8 cellular contexts compared by ENCODE assay signal in genomic region chr18:63365909-63366269, GRCh38. TPM values are rescaled to one million over a fixed set of nuclear protein-coding genes. Genes with fewer than 3 reads are reported as not detected.
DNase-seq lines count a peak whose midpoint lies in the region; ATAC-seq and TF ChIP-seq lines count a peak whose summit lies in the region.

No MANE protein-coding gene starts in this region.

- DNase-seq in A673 (ENCODE audit: low spot score) (peak; percentile 61), GM13977 (ENCODE audit: low spot score) (peak; percentile 35), SJCRH30 (no peak), esophagus squamous epithelium (lab: John Stamatoyannopoulos, UW) (no peak), ovary (peak in 1 of 5 donors; percentile 27), NCI-H2196 (lab: John Stamatoyannopoulos, UW; ENCODE audit: unreplicated experiment) (no peak)

- H3K36me3 ChIP-seq in A673 (ENCODE audit: insufficient read depth, low read length, poor library complexity, severe bottlenecking) (peaks cover 52% of the 10 kb centered on the region), SJCRH30 (no peaks in the 10 kb centered on the region), esophagus squamous epithelium (peaks cover 0 to 21% (median 4%) of the 10 kb centered on the region in 3 donors), ovary (no peaks in the 10 kb centered on the region)

- TF ChIP-seq CTCF in A673 (conservative IDR thresholded peaks at IDR 0.05; ENCODE audit: low read depth, low read length): no peak
- no peak for TF ChIP-seq CTCF in GM13977 (IDR thresholded peaks at IDR 0.05; ENCODE audit: extremely low read depth, insufficient read depth, missing control alignments)
- TF ChIP-seq CTCF in esophagus squamous epithelium (IDR thresholded peaks at IDR 0.05): no peak
- TF ChIP-seq CTCF in ovary (IDR thresholded peaks at IDR 0.05): no peak

- in situ Hi-C loops in GM13977 (cut with MboI; ENCODE audit: low pct_unique_long_range_greater_than_20kb, low sequenced_read_pairs, unreplicated experiment): no loop called here

- H3K27ac ChIP-seq in A673 (ENCODE audit: low read depth, low read length, poor library complexity, severe bottlenecking): peak overlapping the region; percentile 99
- no peak overlapping the region for H3K27ac ChIP-seq in SJCRH30
- peak overlapping the region; percentile 95 to 99 (median 98) for H3K27ac ChIP-seq in esophagus squamous epithelium
- H3K27ac ChIP-seq in ovary: peak overlapping the region in 1 of 2 donors; percentile 93

- peaks cover 13% of the 10 kb centered on the region for H3K4me1 ChIP-seq in A673 (ENCODE audit: insufficient read depth, low read length, poor library complexity, severe bottlenecking)
- H3K4me1 ChIP-seq in SJCRH30: no peaks in the 10 kb centered on the region
- H3K4me1 ChIP-seq in esophagus squamous epithelium: peaks cover 0 to 35% (median 6%) of the 10 kb centered on the region in 3 donors
- H3K4me1 ChIP-seq in ovary (ENCODE audit: insufficient read depth): peaks cover 2% of the 10 kb centered on the region

- POLR2A ChIA-PET in A673 (lab: Charles Lee; ENCODE audit: low non-redundant PET): no interaction called here

- ATAC-seq in HG03159 (IDR thresholded peaks at IDR 0.05; ENCODE audit: unreplicated experiment) (no peak), GM19023 (IDR thresholded peaks at IDR 0.05; ENCODE audit: unreplicated experiment) (no peak)

- 1 to 4% methylated on average over 13 to 14 of the region's 14 CpGs for WGBS in esophagus squamous epithelium, 2 donors
- WGBS in ovary, 3 donors: 0 to 1% (median 1%) methylated on average over 14 of the region's 14 CpGs

- TF ChIP-seq EP300 in ovary (IDR thresholded peaks at IDR 0.05): no peak

- H3K27me3 ChIP-seq in A673 (replicated peaks; ENCODE audit: insufficient read depth, low read depth, low read length, poor library complexity) (no peaks in the 10 kb centered on the region), SJCRH30 (no peaks in the 10 kb centered on the region), esophagus squamous epithelium (no peaks in the 10 kb centered on the region), ovary (no peaks in the 10 kb centered on the region)

- peaks cover 14% of the 10 kb centered on the region for H3K9me3 ChIP-seq in A673 (ENCODE audit: low read depth, low read length, poor library complexity, severe bottlenecking)
- no peaks in the 10 kb centered on the region for H3K9me3 ChIP-seq in SJCRH30 (replicated peaks)
- H3K9me3 ChIP-seq in esophagus squamous epithelium: no peaks in the 10 kb centered on the region
- H3K9me3 ChIP-seq in ovary: no peaks in the 10 kb centered on the region

- CTCF ChIA-PET in A673 (lab: Charles Lee): interaction anchor here (0.9 kb wide), 1 partner anchor 42 kb away, joined by 4 read pairs; no protein-coding TSS in a partner anchor

- intact Hi-C loops in A673 (cut with micrococcal nuclease; ENCODE audit: unreplicated experiment): no loop called here
- intact Hi-C loops in esophagus squamous epithelium (cut with DNase I): loop anchor here (5.0 kb wide), 1 partner anchor 71 kb away; no protein-coding TSS in a partner anchor
- intact Hi-C loops in ovary (cut with DNase I): loop anchor here in 2 of 4 donors (2.0 to 10.0 kb wide), 3 partner anchors 57 to 841 kb away; partner anchors contain the start of genes VPS4B (in 2 of the 2) and ZCCHC2 (in 1 of the 2)

- no TSS peak for BruUV-seq in A673 (replicated peaks; lab: Mats Ljungman, UMichigan)

- H3K4me3 ChIP-seq in A673 (ENCODE audit: low read depth, low read length, poor library complexity, severe bottlenecking) (peak overlapping the region; percentile 96), SJCRH30 (peak overlapping the region; percentile 93), esophagus squamous epithelium (peak overlapping the region; percentile 81 to 98 (median 88)), ovary (peak overlapping the region; percentile 100)

- TF ChIP-seq POLR2A in esophagus squamous epithelium (IDR thresholded peaks at IDR 0.05): no peak
- TF ChIP-seq POLR2A in ovary (IDR thresholded peaks at IDR 0.05): no peak

RNA-seq across cellular contexts. Expression of gene KDSR, which starts 1.1 kb away (rescaled TPM):
- total RNA-seq in A673 (2021): 449 and 493 TPM in 2 replicates
- total RNA-seq in SJCRH30 (2014; rRNA removed; shearing (Covaris generic)): 13.8 and 15.3 TPM in 2 replicates
- total RNA-seq in esophagus squamous epithelium: 10 to 100 TPM; 20.8 to 42.3 (median 23.0) TPM
- total RNA-seq in ovary: 10 to 100 TPM; 25.8 to 70.1 (median 62.6) TPM
- polyA plus RNA-seq in ovary: 10 to 100 TPM; 27.8 to 52.3 TPM

RNA-seq across cellular contexts. Expression of gene BCL2, which starts 46.3 kb away (rescaled TPM):
- total RNA-seq in A673 (2021) (19.6 and 24.9 TPM in 2 replicates), esophagus squamous epithelium (10 to 100 TPM in 1 of 4 donors, 1 to 10 TPM in 3; 3.1 to 17.4 (median 4.2) TPM), ovary (10 to 100 TPM; 32.6 to 43.9 (median 36.8) TPM)
- total RNA-seq in SJCRH30 (2014; rRNA removed; shearing (Covaris generic)): 6.0 and 6.8 TPM in 2 replicates
- polyA plus RNA-seq in ovary: 10 to 100 TPM; 13.7 to 24.0 TPM

RNA-seq across cellular contexts. Expression of gene VPS4B, which starts 56.4 kb away (rescaled TPM):
- 88.7 and 94.8 TPM in 2 replicates for total RNA-seq in A673 (2021)
- total RNA-seq in SJCRH30 (2014; rRNA removed; shearing (Covaris generic)): 21.2 and 21.9 TPM in 2 replicates
- total RNA-seq in esophagus squamous epithelium: 10 to 100 TPM; 68.5 to 92.1 (median 76.5) TPM
- total RNA-seq in ovary: 10 to 100 TPM; 20.7 to 43.4 (median 36.2) TPM
- 10 to 100 TPM; 18.6 to 27.5 TPM for polyA plus RNA-seq in ovary

Comparison
In these comparisons a context has a peak if more than half of its experiments do, and no peak if none do; other contexts are left out.
1. DNase-seq: peak in A673 (single experiment) and GM13977 (single experiment); none in SJCRH30 (0 of 2), esophagus squamous epithelium (single experiment) and NCI-H2196 (single experiment).
2. Peak in every context shown above with its lines, with median percentiles within 50 percentile points of each other: H3K4me3 ChIP-seq.